In genomic region chr2:11155326-11156059, GRCh38 we compare ENCODE assay signal across 8 cellular contexts. TPM values are rescaled to one million over a fixed set of nuclear protein-coding genes. Genes with fewer than 3 reads are reported as not detected.
DNase-seq lines count a peak whose midpoint lies in the region; ATAC-seq and TF ChIP-seq lines count a peak whose summit lies in the region.

SLC66A3 (plus strand) TSS chr2:11155467; CDS start chr2:11155547, 80 bp downstream.

- peak within 1 kb of the TSS; percentile 66 for H3K4me3 ChIP-seq in fibroblast of villous mesenchyme (ENCODE audit: low read depth, low read length)

- H3K4me1 Mint-ChIP-seq in osteocyte (ENCODE audit: unreplicated experiment), result peaks cover 19% of the 10 kb centered on the region

- no peaks in the 10 kb centered on the region for H3K9me3 Mint-ChIP-seq in osteocyte (ENCODE audit: unreplicated experiment)

- TF ChIP-seq POLR2A in GM19193 (IDR thresholded peaks at IDR 0.05; ENCODE audit: extremely low read depth, insufficient read depth, insufficient read length), result peak; percentile 47

- peak within 1 kb of the TSS; percentile 91 for H3K27ac Mint-ChIP-seq in osteocyte (ENCODE audit: unreplicated experiment)

- DNase-seq in COR-L47 (lab: John Stamatoyannopoulos, UW) (peak; percentile 91), NCI-H2227 (lab: John Stamatoyannopoulos, UW; ENCODE audit: unreplicated experiment) (peak; percentile 97), fibroblast of villous mesenchyme (ENCODE audit: low read depth) (peak; percentile 91), osteocyte (ENCODE audit: extremely low spot score, unreplicated experiment) (no peak), globus pallidus (ENCODE audit: low spot score) (no peak)
- DNase-seq in activated CD4-positive, alpha-beta T cell treated with anti-CD3 and anti-CD28 coated beads, Interleukin-2, amount 50 U/mL, for 4 hours, result peak; percentile 38 to 66

- no peaks in the 10 kb centered on the region for H3K36me3 Mint-ChIP-seq in osteocyte (ENCODE audit: unreplicated experiment)

- no peaks in the 10 kb centered on the region for H3K27me3 Mint-ChIP-seq in osteocyte (ENCODE audit: unreplicated experiment)

- H3K4me3 Mint-ChIP-seq in osteocyte (ENCODE audit: unreplicated experiment), result peak within 1 kb of the TSS; percentile 71

- TF ChIP-seq CTCF in fibroblast of villous mesenchyme (IDR thresholded peaks at IDR 0.05; ENCODE audit: insufficient read depth, low read depth, low read length) (no peak), osteocyte (IDR thresholded peaks at IDR 0.05) (no peak)

- peak; percentile 82 for ATAC-seq in HG03342 (IDR thresholded peaks at IDR 0.05; ENCODE audit: unreplicated experiment)

RNA-seq across cellular contexts. Expression of gene SLC66A3, which starts in this region (rescaled TPM):
- total RNA-seq in fibroblast of villous mesenchyme (29.8 and 50.3 TPM in 2 replicates), osteocyte (23.3 and 29.9 TPM in 2 replicates)

Comparison
In these comparisons a context has a peak if more than half of its experiments do, and no peak if none do; other contexts are left out.
1. DNase-seq: peak in COR-L47 (single experiment), NCI-H2227 (single experiment), activated CD4-positive, alpha-beta T cell treated with anti-CD3 and anti-CD28 coated beads, Interleukin-2, amount 50 U/mL, for 4 hours (2 of 2) and fibroblast of villous mesenchyme (single experiment); none in osteocyte (single experiment) and globus pallidus (single experiment).